Comparison of ENCODE assay signal across 17 cellular contexts in genomic region chr14:53004976-53005375, GRCh38. TPM values are rescaled to one million over a fixed set of nuclear protein-coding genes. Genes with fewer than 3 reads are reported as not detected.
A peak's percentile ranks its signal among the peaks of the same experiment; 100 is the strongest.
DNase-seq lines count a peak whose midpoint lies in the region; ATAC-seq and TF ChIP-seq lines count a peak whose summit lies in the region.
"Had no signal": no experiment of that assay in that cellular context is flagged by ENCODE, and none has a peak within 500 bp of the region (broad histone marks: within the 10 kb centered on the region; RNA-seq: fewer than 3 reads in every experiment).

No MANE protein-coding gene starts in this region.

- H3K79me2 ChIP-seq in GM23338 (replicated peaks; ENCODE audit: insufficient read depth) = no peaks in the 10 kb centered on the region

- H3K4me3 ChIP-seq in GM23338 = no peak overlapping the region
- no peak overlapping the region for H3K4me3 ChIP-seq in fibroblast of mammary gland (ENCODE audit: control insufficient read depth, low read depth, low read length)
- H3K4me3 ChIP-seq: BLaER1 treated with 17β-estradiol and CSF1 and Interleukin-3, amounts not matched to agents 10 nM and 100 nM had no signal

- peaks cover 5% of the 10 kb centered on the region for H3K27me3 Mint-ChIP-seq in GM23338 (ENCODE audit: insufficient read depth, low read depth, poor library complexity)
- H3K27me3 Mint-ChIP-seq in activated T-cell treated with anti-CD3 and anti-CD28 coated beads, Interleukin-2, amount 50 U/mL, for 4 hours (ENCODE audit: low read depth) = no peaks in the 10 kb centered on the region

- H3K9me2 ChIP-seq in GM23338 (ENCODE audit: insufficient read depth) = no peaks in the 10 kb centered on the region; the same call in 1 of the 2 replicates

- H3K27ac ChIP-seq in GM23338 (ENCODE audit: low read depth) = no peak overlapping the region
- H3K27ac ChIP-seq: BLaER1 treated with 17β-estradiol and CSF1 and Interleukin-3, amounts not matched to agents 10 nM and 100 nM had no signal

- H3K36me3 Mint-ChIP-seq in GM23338 (ENCODE audit: low read depth) = no peaks in the 10 kb centered on the region
- no peaks in the 10 kb centered on the region for H3K36me3 Mint-ChIP-seq in activated T-cell treated with anti-CD3 and anti-CD28 coated beads, Interleukin-2, amount 50 U/mL, for 4 hours (ENCODE audit: insufficient read depth)

- no peak for ATAC-seq in GM23338
- peak; percentile 13 for ATAC-seq in omental fat pad (ENCODE audit: low FRiP score)
- no peak for ATAC-seq in activated T-cell treated with anti-CD3 and anti-CD28 coated beads, Interleukin-2, amount 50 U/mL, for 4 hours

- no peaks in the 10 kb centered on the region for H3K27me3 ChIP-seq in GM23338 (ENCODE audit: insufficient read depth)
- H3K27me3 ChIP-seq: BLaER1 treated with 17β-estradiol and CSF1 and Interleukin-3, amounts not matched to agents 10 nM and 100 nM had no signal

- TF ChIP-seq CTCF in GM23338 (conservative IDR thresholded peaks at IDR 0.05; ENCODE audit: low read depth in 2 of 2) = no peak
- no peak for TF ChIP-seq CTCF in fibroblast of mammary gland (conservative IDR thresholded peaks at IDR 0.05; ENCODE audit: control insufficient read depth, insufficient read depth, low read depth, low read length)
- no peak for TF ChIP-seq CTCF in omental fat pad (IDR thresholded peaks at IDR 0.05)

- DNase-seq in GM23338 (ENCODE audit: low spot score) = no peak
- DNase-seq in amniotic epithelial cell (ENCODE audit: low read depth) = peak; percentile 53
- peak; percentile 42 for DNase-seq in fibroblast of mammary gland (ENCODE audit: low read depth)
- no peak for DNase-seq in omental fat pad (ENCODE audit: low spot score)
- DNase-seq in hypothalamus (lab: John Stamatoyannopoulos, UW) = no peak
- no peak for DNase-seq in inferior parietal cortex (ENCODE audit: extremely low spot score)
- no peak for DNase-seq in activated T-cell treated with anti-CD3 and anti-CD28 coated beads, Interleukin-2, amount 50 U/mL, for 4 hours
- DNase-seq: H7; Karpas-422; MM.1S; NCI-H1092 treated with DMSO at 0.1 percent for 48 hours; NCI-H446; NCI-H69; NK-92 treated with Interleukin-12 subunit alpha and Interleukin-12 subunit beta, amount 100 ng/mL, for 24 hours; SHP77 had no signal

- no peak overlapping the region for H3K4me2 ChIP-seq in GM23338
- H3K4me2 ChIP-seq: BLaER1 treated with 17β-estradiol and CSF1 and Interleukin-3, amounts not matched to agents 10 nM and 100 nM had no signal

- no peaks in the 10 kb centered on the region for H3F3A ChIP-seq in GM23338 (replicated peaks; ENCODE audit: low read depth)

- H3K4me3 Mint-ChIP-seq in GM23338 = no peak overlapping the region
- no peak overlapping the region for H3K4me3 Mint-ChIP-seq in activated T-cell treated with anti-CD3 and anti-CD28 coated beads, Interleukin-2, amount 50 U/mL, for 4 hours

- no peaks in the 10 kb centered on the region for H3K9me3 Mint-ChIP-seq in GM23338
- no peaks in the 10 kb centered on the region for H3K9me3 Mint-ChIP-seq in activated T-cell treated with anti-CD3 and anti-CD28 coated beads, Interleukin-2, amount 50 U/mL, for 4 hours

- H3K4me1 Mint-ChIP-seq in GM23338 = peaks cover 2% of the 10 kb centered on the region; the same call in 1 of the 3 replicates
- no peaks in the 10 kb centered on the region for H3K4me1 Mint-ChIP-seq in activated T-cell treated with anti-CD3 and anti-CD28 coated beads, Interleukin-2, amount 50 U/mL, for 4 hours (ENCODE audit: low read depth)

- no peaks in the 10 kb centered on the region for H4K20me1 ChIP-seq in GM23338 (replicated peaks; ENCODE audit: insufficient read depth)
- H4K20me1 ChIP-seq: BLaER1 treated with 17β-estradiol and CSF1 and Interleukin-3, amounts not matched to agents 10 nM and 100 nM had no signal

- H2AFZ ChIP-seq in GM23338 = peak overlapping the region; percentile 66

- no peaks in the 10 kb centered on the region for H3K4me1 ChIP-seq in GM23338 (ENCODE audit: insufficient read depth)
- H3K4me1 ChIP-seq: BLaER1 treated with 17β-estradiol and CSF1 and Interleukin-3, amounts not matched to agents 10 nM and 100 nM had no signal

- H3K36me3 ChIP-seq in GM23338 (ENCODE audit: insufficient read depth) = no peaks in the 10 kb centered on the region
- H3K36me3 ChIP-seq: BLaER1 treated with 17β-estradiol and CSF1 and Interleukin-3, amounts not matched to agents 10 nM and 100 nM had no signal

- H3K27ac Mint-ChIP-seq in GM23338 = no peak overlapping the region

TF ChIP-seq in GM23338, 12 proteins besides CTCF, POLR2A, EP300 and RAD21:
- TF ChIP-seq REST (IDR thresholded peaks at IDR 0.05; ENCODE audit: unreplicated experiment) (no peak), ETS1 (IDR thresholded peaks at IDR 0.05) (no peak), ZNF114 (CRISPR knock-in tag; IDR thresholded peaks at IDR 0.05) (no peak), ZNF331 (CRISPR knock-in tag; IDR thresholded peaks at IDR 0.05; ENCODE audit: low read depth) (no peak)
TF ChIP-seq in GM23338: peak in this region for 0.

RNA-seq across cellular contexts. Expression of gene FERMT2, which starts 54.1 kb away (rescaled TPM):
- total RNA-seq in GM23338 (2014; rRNA removed; shearing (Covaris generic)) = 102 and 108 TPM in 2 replicates
- 148 and 152 TPM in 2 replicates for polyA plus RNA-seq in GM23338 (2016; fragmentation: Nextera tagmentation; extraction: Ambion mirVana)
- 100 to 1,000 TPM; 158 to 209 (median 164) TPM for total RNA-seq in omental fat pad
- 1 to 10 TPM in 2 of 3 donors, under 1 TPM in 1; 0.94 to 1.9 (median 1.6) TPM for total RNA-seq in activated T-cell treated with anti-CD3 and anti-CD28 coated beads, Interleukin-2, amount 50 U/mL, for 4 hours
- total RNA-seq: OCI-LY7 had no signal

Comparison
In these comparisons a context has a peak if more than half of its experiments do, and no peak if none do; other contexts are left out.
1. DNase-seq: peak in amniotic epithelial cell (single experiment) and fibroblast of mammary gland (single experiment); none in GM23338 (single experiment), omental fat pad (single experiment), hypothalamus (0 of 51), inferior parietal cortex (single experiment) and activated T-cell treated with anti-CD3 and anti-CD28 coated beads, Interleukin-2, amount 50 U/mL, for 4 hours (single experiment).
2. RNA of gene FERMT2, which starts 54.1 kb away (total RNA-seq): 158 to 209 TPM in omental fat pad and 102 to 108 TPM in GM23338; 0.94 to 1.9 TPM in activated T-cell treated with anti-CD3 and anti-CD28 coated beads, Interleukin-2, amount 50 U/mL, for 4 hours; every median in the first group is over 10 times any median in the second.